1 cellular context compared by ENCODE assay signal in the genomic region with DNA sequence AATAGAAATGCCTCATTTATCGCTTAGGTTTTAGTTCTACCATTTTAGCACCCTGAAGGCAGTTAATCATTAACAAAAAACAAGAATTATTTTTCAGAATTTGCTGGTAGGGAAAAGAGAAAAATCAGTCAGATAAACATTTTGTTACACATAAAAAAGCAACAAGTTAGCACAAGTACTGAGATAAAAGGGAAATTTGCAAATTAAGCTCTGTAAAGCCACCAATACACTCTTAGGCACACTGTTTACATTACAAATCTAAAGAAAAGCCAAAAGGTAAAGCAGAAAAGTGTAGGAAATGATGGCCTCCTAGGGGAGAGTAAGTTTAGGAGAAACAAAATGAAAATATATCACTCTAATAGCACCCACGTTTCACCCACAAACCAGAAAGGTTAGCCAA.
TF ChIP-seq lines count a peak whose summit lies in the region.

No MANE protein-coding gene starts in this region.

TF ChIP-seq in WTC11, 78 proteins besides CTCF, POLR2A, EP300 and RAD21 (continued from another document):
- TF ChIP-seq, protein P1, sequence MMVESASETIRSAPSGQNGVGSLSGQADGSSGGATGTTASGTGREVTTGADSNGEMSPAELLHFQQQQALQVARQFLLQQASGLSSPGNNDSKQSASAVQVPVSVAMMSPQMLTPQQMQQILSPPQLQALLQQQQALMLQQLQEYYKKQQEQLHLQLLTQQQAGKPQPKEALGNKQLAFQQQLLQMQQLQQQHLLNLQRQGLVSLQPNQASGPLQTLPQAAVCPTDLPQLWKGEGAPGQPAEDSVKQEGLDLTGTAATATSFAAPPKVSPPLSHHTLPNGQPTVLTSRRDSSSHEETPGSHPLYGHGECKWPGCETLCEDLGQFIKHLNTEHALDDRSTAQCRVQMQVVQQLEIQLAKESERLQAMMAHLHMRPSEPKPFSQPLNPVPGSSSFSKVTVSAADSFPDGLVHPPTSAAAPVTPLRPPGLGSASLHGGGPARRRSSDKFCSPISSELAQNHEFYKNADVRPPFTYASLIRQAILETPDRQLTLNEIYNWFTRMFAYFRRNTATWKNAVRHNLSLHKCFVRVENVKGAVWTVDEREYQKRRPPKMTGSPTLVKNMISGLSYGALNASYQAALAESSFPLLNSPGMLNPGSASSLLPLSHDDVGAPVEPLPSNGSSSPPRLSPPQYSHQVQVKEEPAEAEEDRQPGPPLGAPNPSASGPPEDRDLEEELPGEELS (CRISPR knock-in tag; IDR thresholded peaks at IDR 0.05), result no peak
- TF ChIP-seq EMX1 (CRISPR knock-in tag; IDR thresholded peaks at IDR 0.05) (no peak), MYBL2 (CRISPR knock-in tag; IDR thresholded peaks at IDR 0.05) (no peak), FOXK1 (CRISPR knock-in tag; IDR thresholded peaks at IDR 0.05) (no peak), ETV6 (CRISPR knock-in tag; IDR thresholded peaks at IDR 0.05) (no peak)
